In genomic region chr14:39055786-39056474, GRCh38 we compare ENCODE assay signal across 2 cellular contexts.
A peak's percentile ranks its signal among the peaks of the same experiment; 100 is the strongest.
TF ChIP-seq lines count a peak whose summit lies in the region.

No MANE protein-coding gene starts in this region.

TF ChIP-seq in H1, 55 proteins besides CTCF, POLR2A, EP300 and RAD21:
- TF ChIP-seq TCF12 (IDR thresholded peaks at IDR 0.05; ENCODE audit: low read depth, low read length) (0 out of 2 replicates have a peak, but pooled peaks have one; percentile 22), RFX5 (IDR thresholded peaks at IDR 0.05; ENCODE audit: borderline replicate concordance, low read depth, low read length) (no peak)

TF ChIP-seq in SK-N-SH treated with all-trans-retinoic acid at 6 μM for 48 hours, 23 proteins besides CTCF, POLR2A, EP300 and RAD21:
- no peak for TF ChIP-seq ISL1 (CRISPR knock-in tag; IDR thresholded peaks at IDR 0.05)
- TF ChIP-seq BACH2 (CRISPR knock-in tag; IDR thresholded peaks at IDR 0.05; ENCODE audit: borderline replicate concordance): no peak
- TF ChIP-seq TCF4 (CRISPR knock-in tag; IDR thresholded peaks at IDR 0.05; ENCODE audit: borderline replicate concordance): no peak
- no peak for TF ChIP-seq ZC3H10 (CRISPR knock-in tag; IDR thresholded peaks at IDR 0.05)
- TF ChIP-seq ZNF8 (CRISPR knock-in tag; IDR thresholded peaks at IDR 0.05): no peak
- no peak for TF ChIP-seq ZNF565 (CRISPR knock-in tag; conservative IDR thresholded peaks at IDR 0.05; ENCODE audit: low read depth)
